16 cellular contexts compared by ENCODE assay signal in the genomic region with DNA sequence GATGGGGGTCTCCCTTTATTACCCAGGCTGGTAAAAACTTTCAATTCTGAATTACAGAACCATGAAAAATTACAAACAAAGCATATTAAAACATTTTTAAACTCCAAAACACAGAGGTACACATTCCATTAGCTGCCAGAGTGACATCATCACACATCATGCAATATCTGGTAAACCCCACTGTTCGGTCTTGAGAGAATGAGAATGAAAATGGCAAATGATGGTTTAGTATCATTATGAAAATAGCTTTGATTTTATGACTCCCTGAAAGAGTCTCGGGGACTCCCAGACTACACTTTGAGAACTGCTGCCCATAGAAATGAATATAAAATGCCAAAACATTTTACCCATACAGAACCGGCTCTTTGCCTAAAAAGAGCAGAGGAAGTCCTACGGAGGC. TPM values are rescaled to one million over a fixed set of nuclear protein-coding genes. Genes with fewer than 3 reads are reported as not detected.
DNase-seq lines count a peak whose midpoint lies in the region; ATAC-seq and TF ChIP-seq lines count a peak whose summit lies in the region.
"Had no signal": no experiment of that assay in that cellular context is flagged by ENCODE, and none has a peak within 500 bp of the region (broad histone marks: within the 10 kb centered on the region; RNA-seq: fewer than 3 reads in every experiment).

No MANE protein-coding gene starts in this region.

- TF ChIP-seq CTCF in CD4-positive, alpha-beta T cell (IDR thresholded peaks at IDR 0.05) = no peak

- H3K4me3 Mint-ChIP-seq in activated CD4-positive, alpha-beta T cell treated with anti-CD3 and anti-CD28 coated beads for 36 hours = no peak overlapping the region
- no peak overlapping the region for H3K4me3 Mint-ChIP-seq in stimulated activated naive CD8-positive, alpha-beta T cell treated with anti-CD3 and anti-CD28 coated beads, Interleukin-15, amount 100 ng/mL, for 72 hours
- no peak overlapping the region for H3K4me3 Mint-ChIP-seq in activated T-helper 17 cell treated with anti-CD3 and anti-CD28 coated beads, Interleukin-2, amount 50 U/mL, for 72 hours
- no peak overlapping the region for H3K4me3 Mint-ChIP-seq in CD4-positive, alpha-beta T cell
- H3K4me3 Mint-ChIP-seq: CD4-positive, CD25-positive, alpha-beta regulatory T cell; GM23338 had no signal

- intact Hi-C loops in activated CD4-positive, alpha-beta T cell treated with anti-CD3 and anti-CD28 coated beads for 36 hours (cut with DNase I, micrococcal nuclease) = no loop called here
- intact Hi-C loops in CD4-positive, alpha-beta T cell (cut with DNase I, micrococcal nuclease) = no loop called here

- peaks cover 17% of the 10 kb centered on the region for H3K36me3 Mint-ChIP-seq in activated CD4-positive, alpha-beta T cell treated with anti-CD3 and anti-CD28 coated beads for 36 hours (ENCODE audit: low read depth)
- peaks cover 88% of the 10 kb centered on the region for H3K36me3 Mint-ChIP-seq in activated T-helper 17 cell treated with anti-CD3 and anti-CD28 coated beads, Interleukin-2, amount 50 U/mL, for 72 hours (ENCODE audit: low read depth)
- H3K36me3 Mint-ChIP-seq in CD4-positive, alpha-beta T cell (ENCODE audit: low read depth) = peaks cover 76% of the 10 kb centered on the region

- no peaks in the 10 kb centered on the region for H3K9me3 Mint-ChIP-seq in activated CD4-positive, alpha-beta T cell treated with anti-CD3 and anti-CD28 coated beads for 36 hours (ENCODE audit: low read depth)
- no peaks in the 10 kb centered on the region for H3K9me3 Mint-ChIP-seq in stimulated activated naive CD8-positive, alpha-beta T cell treated with anti-CD3 and anti-CD28 coated beads, Interleukin-15, amount 100 ng/mL, for 72 hours
- H3K9me3 Mint-ChIP-seq in activated T-helper 17 cell treated with anti-CD3 and anti-CD28 coated beads, Interleukin-2, amount 50 U/mL, for 72 hours = no peaks in the 10 kb centered on the region
- H3K9me3 Mint-ChIP-seq in CD4-positive, alpha-beta T cell = no peaks in the 10 kb centered on the region
- H3K9me3 Mint-ChIP-seq: CD4-positive, CD25-positive, alpha-beta regulatory T cell; GM23338 had no signal

- no peak for DNase-seq in activated CD4-positive, alpha-beta T cell treated with anti-CD3 and anti-CD28 coated beads for 36 hours
- no peak for DNase-seq in activated CD4-positive, alpha-beta T cell treated with anti-CD3 and anti-CD28 coated beads, Interleukin-2, amount 50 U/mL, for 1 hour
- DNase-seq in stimulated activated naive CD8-positive, alpha-beta T cell treated with anti-CD3 and anti-CD28 coated beads, Interleukin-15, amount 100 ng/mL, for 72 hours = no peak
- no peak for DNase-seq in stimulated activated naive CD8-positive, alpha-beta T cell treated with anti-CD3 and anti-CD28 coated beads, Interleukin-15, Interleukin-2, amounts not matched to agents 100 U/mL and 50 U/mL, for 24 hours
- DNase-seq in CD4-positive, alpha-beta T cell = no peak
- DNase-seq: 8988T; AML-193; Calu3; CD4-positive, CD25-positive, alpha-beta regulatory T cell; DMS 273 treated with DMSO at 0.1 percent for 48 hours; H7; IMR-90 had no signal

- H3K27ac Mint-ChIP-seq in activated CD4-positive, alpha-beta T cell treated with anti-CD3 and anti-CD28 coated beads for 36 hours = peak overlapping the region; percentile 63
- peak overlapping the region in 1 of 2 donors; percentile 52 for H3K27ac Mint-ChIP-seq in stimulated activated naive CD8-positive, alpha-beta T cell treated with anti-CD3 and anti-CD28 coated beads, Interleukin-15, amount 100 ng/mL, for 72 hours
- H3K27ac Mint-ChIP-seq in activated T-helper 17 cell treated with anti-CD3 and anti-CD28 coated beads, Interleukin-2, amount 50 U/mL, for 72 hours = peak overlapping the region; percentile 73
- no peak overlapping the region for H3K27ac Mint-ChIP-seq in CD4-positive, alpha-beta T cell
- H3K27ac Mint-ChIP-seq: GM23338 had no signal

- H3K9me3 ChIP-seq in CD4-positive, alpha-beta T cell (ENCODE audit: control insufficient read depth, low read length) = no peaks in the 10 kb centered on the region
- H3K9me3 ChIP-seq: BLaER1 treated with 17β-estradiol and CSF1 and Interleukin-3, amounts not matched to agents 10 nM and 100 nM had no signal

- no peaks in the 10 kb centered on the region for H3K27me3 Mint-ChIP-seq in activated CD4-positive, alpha-beta T cell treated with anti-CD3 and anti-CD28 coated beads for 36 hours
- no peaks in the 10 kb centered on the region for H3K27me3 Mint-ChIP-seq in stimulated activated naive CD8-positive, alpha-beta T cell treated with anti-CD3 and anti-CD28 coated beads, Interleukin-15, amount 100 ng/mL, for 72 hours
- no peaks in the 10 kb centered on the region for H3K27me3 Mint-ChIP-seq in activated T-helper 17 cell treated with anti-CD3 and anti-CD28 coated beads, Interleukin-2, amount 50 U/mL, for 72 hours
- H3K27me3 Mint-ChIP-seq in CD4-positive, alpha-beta T cell = no peaks in the 10 kb centered on the region
- H3K27me3 Mint-ChIP-seq: CD4-positive, CD25-positive, alpha-beta regulatory T cell had no signal

- H3K27ac ChIP-seq in CD4-positive, alpha-beta T cell (ENCODE audit: low read depth, low read length) = no peak overlapping the region
- H3K27ac ChIP-seq: BLaER1 treated with 17β-estradiol and CSF1 and Interleukin-3, amounts not matched to agents 10 nM and 100 nM had no signal

- CTCF ChIA-PET in activated CD4-positive, alpha-beta T cell treated with anti-CD3 and anti-CD28 coated beads for 36 hours (lab: Charles Lee) = interaction anchor here (0.6 to 2.6 kb wide), 5 partner anchors 11 to 549 kb away, joined by 3 to 14 read pairs (median 4); no protein-coding TSS in a partner anchor
- CTCF ChIA-PET in CD4-positive, alpha-beta T cell (lab: Charles Lee) = no interaction called here

- POLR2A ChIA-PET in activated CD4-positive, alpha-beta T cell treated with anti-CD3 and anti-CD28 coated beads for 36 hours (lab: Charles Lee) = interaction anchor here (0.5 to 0.7 kb wide), 2 partner anchors 18 to 40 kb away, joined by 3 read pairs; no protein-coding TSS in a partner anchor
- POLR2A ChIA-PET in CD4-positive, alpha-beta T cell (lab: Charles Lee) = no interaction called here

- ATAC-seq in activated CD4-positive, alpha-beta T cell treated with anti-CD3 and anti-CD28 coated beads for 36 hours = peak; percentile 85
- peak; percentile 63 for ATAC-seq in stimulated activated naive CD8-positive, alpha-beta T cell treated with anti-CD3 and anti-CD28 coated beads, Interleukin-15, amount 100 ng/mL, for 72 hours
- no peak for ATAC-seq in stimulated activated naive CD8-positive, alpha-beta T cell treated with anti-CD3 and anti-CD28 coated beads, Interleukin-15, Interleukin-2, amounts not matched to agents 100 U/mL and 50 U/mL, for 24 hours
- ATAC-seq in activated T-helper 17 cell treated with anti-CD3 and anti-CD28 coated beads, Interleukin-2, amount 50 U/mL, for 72 hours (replicated peaks) = peak; percentile 72
- no peak for ATAC-seq in GM19023 (IDR thresholded peaks at IDR 0.05; ENCODE audit: unreplicated experiment)
- no peak for ATAC-seq in CD4-positive, alpha-beta T cell (ENCODE audit: poor library complexity)
- ATAC-seq: GM23338 had no signal

- H3K4me1 Mint-ChIP-seq in activated CD4-positive, alpha-beta T cell treated with anti-CD3 and anti-CD28 coated beads for 36 hours = peaks cover 2% of the 10 kb centered on the region
- no peaks in the 10 kb centered on the region for H3K4me1 Mint-ChIP-seq in stimulated activated naive CD8-positive, alpha-beta T cell treated with anti-CD3 and anti-CD28 coated beads, Interleukin-15, amount 100 ng/mL, for 72 hours
- H3K4me1 Mint-ChIP-seq in activated T-helper 17 cell treated with anti-CD3 and anti-CD28 coated beads, Interleukin-2, amount 50 U/mL, for 72 hours = peaks cover 6% of the 10 kb centered on the region
- H3K4me1 Mint-ChIP-seq in CD4-positive, alpha-beta T cell (ENCODE audit: low read depth) = no peaks in the 10 kb centered on the region
- H3K4me1 Mint-ChIP-seq: CD4-positive, CD25-positive, alpha-beta regulatory T cell had no signal

- H3K27me3 ChIP-seq in CD4-positive, alpha-beta T cell (ENCODE audit: control insufficient read depth, insufficient read depth, low read length) = no peaks in the 10 kb centered on the region
- H3K27me3 ChIP-seq: BLaER1 treated with 17β-estradiol and CSF1 and Interleukin-3, amounts not matched to agents 10 nM and 100 nM had no signal

RNA-seq across cellular contexts. Expression of a gene that starts 18.8 kb away (rescaled TPM):
- 1 to 10 TPM in 1 of 2 experiments, under 1 TPM in 1; 0.75 to 1.1 TPM for total RNA-seq in activated CD4-positive, alpha-beta T cell treated with anti-CD3 and anti-CD28 coated beads for 36 hours
- 1 to 10 TPM in 1 of 2 donors, under 1 TPM in 1; 0.80 to 1.8 TPM for total RNA-seq in activated T-helper 17 cell treated with anti-CD3 and anti-CD28 coated beads, Interleukin-2, amount 50 U/mL, for 72 hours
- 1 to 10 TPM; 2.7 to 3.5 TPM for total RNA-seq in CD4-positive, alpha-beta T cell
- total RNA-seq: IMR-90 had no signal

RNA-seq across cellular contexts. Expression of a gene that starts 23.6 kb away (rescaled TPM):
- total RNA-seq in activated CD4-positive, alpha-beta T cell treated with anti-CD3 and anti-CD28 coated beads for 36 hours = 10 to 100 TPM; 28.1 to 33.4 TPM
- total RNA-seq in activated T-helper 17 cell treated with anti-CD3 and anti-CD28 coated beads, Interleukin-2, amount 50 U/mL, for 72 hours = 10 to 100 TPM; 27.9 to 45.4 TPM
- 10 to 100 TPM; 56.3 to 62.0 TPM for total RNA-seq in CD4-positive, alpha-beta T cell

RNA-seq across cellular contexts. Expression of a gene that starts 34.2 kb away (rescaled TPM):
- 1 to 10 TPM; 1.0 to 1.5 TPM for total RNA-seq in activated CD4-positive, alpha-beta T cell treated with anti-CD3 and anti-CD28 coated beads for 36 hours
- 1 to 10 TPM; 1.8 to 2.7 TPM for total RNA-seq in activated T-helper 17 cell treated with anti-CD3 and anti-CD28 coated beads, Interleukin-2, amount 50 U/mL, for 72 hours
- total RNA-seq in CD4-positive, alpha-beta T cell = 1 to 10 TPM; 5.7 to 6.0 TPM
- total RNA-seq: IMR-90 had no signal

RNA-seq across cellular contexts. Expression of a gene that starts 55.8 kb away (rescaled TPM):
- under 1 TPM; 0.37 to 0.39 TPM for total RNA-seq in activated CD4-positive, alpha-beta T cell treated with anti-CD3 and anti-CD28 coated beads for 36 hours
- under 1 TPM; 0.65 to 0.93 TPM for total RNA-seq in activated T-helper 17 cell treated with anti-CD3 and anti-CD28 coated beads, Interleukin-2, amount 50 U/mL, for 72 hours
- 1 to 10 TPM; 2.3 to 2.4 TPM for total RNA-seq in CD4-positive, alpha-beta T cell

Comparison
In these comparisons a context has a peak if more than half of its experiments do, and no peak if none do; other contexts are left out.
1. ATAC-seq: peak in activated CD4-positive, alpha-beta T cell treated with anti-CD3 and anti-CD28 coated beads for 36 hours (single experiment), stimulated activated naive CD8-positive, alpha-beta T cell treated with anti-CD3 and anti-CD28 coated beads, Interleukin-15, amount 100 ng/mL, for 72 hours (single experiment) and activated T-helper 17 cell treated with anti-CD3 and anti-CD28 coated beads, Interleukin-2, amount 50 U/mL, for 72 hours (single experiment); none in stimulated activated naive CD8-positive, alpha-beta T cell treated with anti-CD3 and anti-CD28 coated beads, Interleukin-15, Interleukin-2, amounts not matched to agents 100 U/mL and 50 U/mL, for 24 hours (single experiment), GM19023 (single experiment) and CD4-positive, alpha-beta T cell (single experiment).